ENCODE assay signal across 1 cellular context in genomic region chr16:82738699-82739098, GRCh38.
TF ChIP-seq lines count a peak whose summit lies in the region.

No MANE protein-coding gene starts in this region.

TF ChIP-seq in H1, 55 proteins besides CTCF, POLR2A, EP300 and RAD21 (continued from another document):
- TF ChIP-seq RNF2 (IDR thresholded peaks at IDR 0.05; ENCODE audit: borderline replicate concordance, low read depth, low read length, missing control alignments, poor library complexity, severe bottlenecking) (no peak), HDAC6 (IDR thresholded peaks at IDR 0.05; ENCODE audit: low read depth, low read length) (no peak), TAF1 (IDR thresholded peaks at IDR 0.05; ENCODE audit: low read depth, low read length) (no peak), MAX (IDR thresholded peaks at IDR 0.05) (no peak), MAFK (IDR thresholded peaks at IDR 0.05; ENCODE audit: low read depth, low read length) (no peak), CBX8 (IDR thresholded peaks at IDR 0.05; ENCODE audit: borderline replicate concordance, low read depth, low read length) (no peak), EZH2 (IDR thresholded peaks at IDR 0.05; ENCODE audit: low read depth, low read length, severe bottlenecking) (no peak), RBBP5 (IDR thresholded peaks at IDR 0.05; ENCODE audit: borderline replicate concordance, low read depth, low read length) (no peak), HDAC2 (IDR thresholded peaks at IDR 0.05; ENCODE audit: borderline replicate concordance in 1 of 2, low read depth in 2 of 2, low read length in 2 of 2) (no peak), JUND (IDR thresholded peaks at IDR 0.05; ENCODE audit: low read length) (no peak), CHD1 (IDR thresholded peaks at IDR 0.05; ENCODE audit: low read depth, low read length) (no peak), EGR1 (IDR thresholded peaks at IDR 0.05; ENCODE audit: borderline replicate concordance, low read depth, low read length) (no peak)
